In genomic region chr10:14186245-14186644, GRCh38 we compare ENCODE assay signal across 9 cellular contexts.
DNase-seq lines count a peak whose midpoint lies in the region; ATAC-seq and TF ChIP-seq lines count a peak whose summit lies in the region.
"Had no signal": no experiment of that assay in that cellular context is flagged by ENCODE, and none has a peak within 500 bp of the region (broad histone marks: within the 10 kb centered on the region; RNA-seq: fewer than 3 reads in every experiment).

No MANE protein-coding gene starts in this region.

- no peaks in the 10 kb centered on the region for H3K4me1 ChIP-seq in neural progenitor cell
- H3K4me1 ChIP-seq: heart left ventricle had no signal

- DNase-seq in activated CD4-positive, alpha-beta T cell treated with anti-CD3 and anti-CD28 coated beads, Interleukin-2, amount 10 ng/mL, durations not matched to agents 7 days and 5 days: no peak
- no peak for DNase-seq in activated CD4-positive, alpha-beta T cell treated with anti-CD3 and anti-CD28 coated beads for 4 hours
- DNase-seq in LNCaP clone FGC (ENCODE audit: low read depth) (no peak), neural progenitor cell (ENCODE audit: low spot score) (peak; percentile 26)
- no peak for DNase-seq in NK-92 treated with Interleukin-12 subunit alpha and Interleukin-12 subunit beta, amount 100 ng/mL, for 24 hours (lab: John Stamatoyannopoulos, UW)
- no peak for DNase-seq in stimulated activated CD4-positive, alpha-beta T cell treated with anti-CD3 and anti-CD28 coated beads, Interleukin-1b, Interleukin-23, amount 100 ng/mL, for 48 hours
- DNase-seq: heart left ventricle had no signal

- peak overlapping the region; percentile 77 for H3K27ac Mint-ChIP-seq in activated CD4-positive, alpha-beta T cell treated with anti-CD3 and anti-CD28 coated beads, Interleukin-2, amount 10 ng/mL, durations not matched to agents 7 days and 5 days
- H3K27ac Mint-ChIP-seq in activated naive CD8-positive, alpha-beta T cell: peak overlapping the region; percentile 41
- H3K27ac Mint-ChIP-seq in neural progenitor cell: peak overlapping the region; percentile 3

- H3K27me3 Mint-ChIP-seq in activated CD4-positive, alpha-beta T cell treated with anti-CD3 and anti-CD28 coated beads, Interleukin-2, amount 10 ng/mL, durations not matched to agents 7 days and 5 days: peaks cover 55% of the 10 kb centered on the region
- H3K27me3 Mint-ChIP-seq in activated naive CD8-positive, alpha-beta T cell: peaks cover 16% of the 10 kb centered on the region
- peaks cover 5% of the 10 kb centered on the region for H3K27me3 Mint-ChIP-seq in neural progenitor cell (ENCODE audit: insufficient read depth, low read depth)

- H3K27ac ChIP-seq in neural progenitor cell: no peak overlapping the region
- H3K27ac ChIP-seq: heart left ventricle had no signal

- no peaks in the 10 kb centered on the region for H3K9me3 Mint-ChIP-seq in activated CD4-positive, alpha-beta T cell treated with anti-CD3 and anti-CD28 coated beads, Interleukin-2, amount 10 ng/mL, durations not matched to agents 7 days and 5 days
- H3K9me3 Mint-ChIP-seq in activated naive CD8-positive, alpha-beta T cell (ENCODE audit: low read depth): no peaks in the 10 kb centered on the region
- H3K9me3 Mint-ChIP-seq in neural progenitor cell: no peaks in the 10 kb centered on the region

- CTCF ChIA-PET in activated CD4-positive, alpha-beta T cell treated with anti-CD3 and anti-CD28 coated beads, Interleukin-2, amount 10 ng/mL, durations not matched to agents 7 days and 5 days (lab: Charles Lee): interaction anchor here (0.8 to 1.0 kb wide), 2 partner anchors 11 to 420 kb away, joined by 3 to 5 read pairs; no protein-coding TSS in a partner anchor

- H4K20me1 ChIP-seq in neural progenitor cell (ENCODE audit: low read depth): no peaks in the 10 kb centered on the region

- H3K9ac ChIP-seq in neural progenitor cell: no peak overlapping the region

- peaks cover 34% of the 10 kb centered on the region for H3K4me1 Mint-ChIP-seq in activated CD4-positive, alpha-beta T cell treated with anti-CD3 and anti-CD28 coated beads, Interleukin-2, amount 10 ng/mL, durations not matched to agents 7 days and 5 days
- H3K4me1 Mint-ChIP-seq in activated naive CD8-positive, alpha-beta T cell (ENCODE audit: low read depth): peaks cover 26% of the 10 kb centered on the region
- H3K4me1 Mint-ChIP-seq in neural progenitor cell: peaks cover 18% of the 10 kb centered on the region

- POLR2A ChIA-PET in activated CD4-positive, alpha-beta T cell treated with anti-CD3 and anti-CD28 coated beads, Interleukin-2, amount 10 ng/mL, durations not matched to agents 7 days and 5 days (lab: Charles Lee): interaction anchor here (0.6 to 2.8 kb wide), 3 partner anchors 25 to 982 kb away, joined by 4 to 11 read pairs (median 5); no protein-coding TSS in a partner anchor

- H3K9me3 ChIP-seq in neural progenitor cell (ENCODE audit: low read depth): no peaks in the 10 kb centered on the region
- H3K9me3 ChIP-seq: heart left ventricle had no signal

- ATAC-seq in GM21423 (IDR thresholded peaks at IDR 0.05; ENCODE audit: unreplicated experiment): no peak
- ATAC-seq: heart left ventricle had no signal

- no peaks in the 10 kb centered on the region for H3K27me3 ChIP-seq in neural progenitor cell

- H3K36me3 ChIP-seq in neural progenitor cell: no peaks in the 10 kb centered on the region
- H3K36me3 ChIP-seq: heart left ventricle had no signal

- H3K36me3 Mint-ChIP-seq in activated CD4-positive, alpha-beta T cell treated with anti-CD3 and anti-CD28 coated beads, Interleukin-2, amount 10 ng/mL, durations not matched to agents 7 days and 5 days (ENCODE audit: low read depth): peaks cover 3% of the 10 kb centered on the region
- no peaks in the 10 kb centered on the region for H3K36me3 Mint-ChIP-seq in activated naive CD8-positive, alpha-beta T cell
- no peaks in the 10 kb centered on the region for H3K36me3 Mint-ChIP-seq in neural progenitor cell

- no peak overlapping the region for H3K4me3 Mint-ChIP-seq in activated CD4-positive, alpha-beta T cell treated with anti-CD3 and anti-CD28 coated beads, Interleukin-2, amount 10 ng/mL, durations not matched to agents 7 days and 5 days
- peak overlapping the region; percentile 17 for H3K4me3 Mint-ChIP-seq in activated naive CD8-positive, alpha-beta T cell
- no peak overlapping the region for H3K4me3 Mint-ChIP-seq in neural progenitor cell

- H2AFZ ChIP-seq in neural progenitor cell (replicated peaks): no peak overlapping the region

- H3F3A ChIP-seq in neural progenitor cell (ENCODE audit: low read depth): peaks cover 23% of the 10 kb centered on the region

- H3K4me3 ChIP-seq in LNCaP clone FGC (ENCODE audit: low read depth, low read length): no peak overlapping the region
- no peak overlapping the region for H3K4me3 ChIP-seq in neural progenitor cell
- H3K4me3 ChIP-seq: heart left ventricle had no signal

- no peaks in the 10 kb centered on the region for H3K79me2 ChIP-seq in neural progenitor cell (ENCODE audit: low read depth)

- TF ChIP-seq CTCF in LNCaP clone FGC (IDR thresholded peaks at IDR 0.05; ENCODE audit: control insufficient read depth, extremely low read depth, insufficient read depth): peak; percentile 29; the same call in 1 of the 2 replicates
- peak; percentile 51 for TF ChIP-seq CTCF in neural progenitor cell (IDR thresholded peaks at IDR 0.05)

- H3K4me2 ChIP-seq in neural progenitor cell: no peak overlapping the region

Comparison
In these comparisons a context has a peak if more than half of its experiments do, and no peak if none do; other contexts are left out.
1. H3K27ac Mint-ChIP-seq: peak in every context shown above with its lines; median percentile 77 in activated CD4-positive, alpha-beta T cell treated with anti-CD3 and anti-CD28 coated beads, Interleukin-2, amount 10 ng/mL, durations not matched to agents 7 days and 5 days; 41 in activated naive CD8-positive, alpha-beta T cell; 3 in neural progenitor cell.